Comparison of ENCODE assay signal across 37 cellular contexts in genomic region chr10:16393271-16393858, GRCh38.
"Had no signal": no experiment of that assay in that cellular context is flagged by ENCODE, and none has a peak within 500 bp of the region (broad histone marks: within the 10 kb centered on the region; RNA-seq: fewer than 3 reads in every experiment).

No MANE protein-coding gene starts in this region.

- H3K4me3 Mint-ChIP-seq: activated naive CD4-positive, alpha-beta T cell treated with anti-CD3 and anti-CD28 coated beads for 36 hours; activated naive CD4-positive, alpha-beta T cell treated with anti-CD3 and anti-CD28 coated beads, Interleukin-2, amount 10 ng/mL, durations not matched to agents 7 days and 5 days; activated naive CD4-positive, alpha-beta T cell treated with anti-CD3 and anti-CD28 coated beads, Interleukin-2, amount 50 U/mL, for 24 hours; activated naive CD8-positive, alpha-beta T cell; activated naive CD8-positive, alpha-beta T cell treated with anti-CD3 and anti-CD28 coated beads for 36 hours; activated naive CD8-positive, alpha-beta T cell treated with anti-CD3 and anti-CD28 coated beads, Interleukin-2, amount 10 ng/mL, durations not matched to agents 7 days and 5 days; activated naive CD8-positive, alpha-beta T cell treated with anti-CD3 and anti-CD28 coated beads, Interleukin-2, amount 50 U/mL, for 24 hours; activated T-cell treated with anti-CD3 and anti-CD28 coated beads, Interleukin-2, amount 50 U/mL, for 24 hours; activated T-cell treated with anti-CD3 and anti-CD28 coated beads, Interleukin-2, amount 50 U/mL, for 4 hours; activated T-cell treated with anti-CD3 and anti-CD28 coated beads, Interleukin-2, amount 50 U/mL, for 72 hours; activated T-helper 1 cell treated with anti-CD3 and anti-CD28 coated beads, Interleukin-12 subunit alpha, Interleukin-12 subunit beta, Interleukin-2, Interleukin-4 antibody, amounts not matched to agents 30 ng/mL and 10 ng/mL and 1 ng/mL, durations not matched to agents 14 hours and 24 hours and 36 hours; activated T-helper 17 cell treated with anti-CD3 and anti-CD28 coated beads, Interleukin-2, amount 50 U/mL, for 72 hours; brain; central memory CD8-positive, alpha-beta T cell had no signal

- H3K27ac Mint-ChIP-seq: activated naive CD4-positive, alpha-beta T cell treated with anti-CD3 and anti-CD28 coated beads for 36 hours; activated naive CD4-positive, alpha-beta T cell treated with anti-CD3 and anti-CD28 coated beads, Interleukin-2, amount 10 ng/mL, durations not matched to agents 7 days and 5 days; activated naive CD4-positive, alpha-beta T cell treated with anti-CD3 and anti-CD28 coated beads, Interleukin-2, amount 50 U/mL, for 24 hours; activated naive CD4-positive, alpha-beta T cell treated with anti-CD3 and anti-CD28 coated beads, Interleukin-2, amount 50 U/mL, for 72 hours; activated naive CD8-positive, alpha-beta T cell; activated naive CD8-positive, alpha-beta T cell treated with anti-CD3 and anti-CD28 coated beads for 36 hours; activated naive CD8-positive, alpha-beta T cell treated with anti-CD3 and anti-CD28 coated beads, Interleukin-2, amount 10 ng/mL, durations not matched to agents 7 days and 5 days; activated naive CD8-positive, alpha-beta T cell treated with anti-CD3 and anti-CD28 coated beads, Interleukin-2, amount 50 U/mL, for 24 hours; activated T-cell treated with anti-CD3 and anti-CD28 coated beads, Interleukin-2, amount 50 U/mL, for 24 hours; activated T-cell treated with anti-CD3 and anti-CD28 coated beads, Interleukin-2, amount 50 U/mL, for 72 hours; activated T-helper 1 cell treated with anti-CD3 and anti-CD28 coated beads, Interleukin-12 subunit alpha, Interleukin-12 subunit beta, Interleukin-2, Interleukin-4 antibody, amounts not matched to agents 30 ng/mL and 10 ng/mL and 1 ng/mL, durations not matched to agents 14 hours and 24 hours and 36 hours; activated T-helper 17 cell treated with anti-CD3 and anti-CD28 coated beads, Interleukin-2, amount 50 U/mL, for 72 hours; activated T-helper 2 cell treated with anti-CD3 and anti-CD28 coated beads, Interferon-gamma antibody, Interleukin-2, Interleukin-4, amounts not matched to agents 10 μg/mL and 5 μg/mL and 100 μg/mL, durations not matched to agents 14 hours and 24 hours and 36 hours; brain had no signal

- H3K27ac ChIP-seq: adrenal gland, ascending aorta, body of pancreas, brain microvascular endothelial cell, breast epithelium, cardiac muscle cell had no signal

- H3K36me3 Mint-ChIP-seq: activated naive CD4-positive, alpha-beta T cell treated with anti-CD3 and anti-CD28 coated beads, Interleukin-2, amount 10 ng/mL, durations not matched to agents 7 days and 5 days; activated naive CD4-positive, alpha-beta T cell treated with anti-CD3 and anti-CD28 coated beads, Interleukin-2, amount 50 U/mL, for 24 hours; activated naive CD4-positive, alpha-beta T cell treated with anti-CD3 and anti-CD28 coated beads, Interleukin-2, amount 50 U/mL, for 72 hours; activated naive CD8-positive, alpha-beta T cell; activated naive CD8-positive, alpha-beta T cell treated with anti-CD3 and anti-CD28 coated beads for 36 hours; activated naive CD8-positive, alpha-beta T cell treated with anti-CD3 and anti-CD28 coated beads, Interleukin-2, amount 10 ng/mL, durations not matched to agents 7 days and 5 days; brain had no signal

- H3K36me3 ChIP-seq: adrenal gland, ascending aorta, brain microvascular endothelial cell, breast epithelium, cardiac muscle cell had no signal

- H3K4me3 ChIP-seq: adrenal gland, ascending aorta, body of pancreas, breast epithelium, cardiac muscle cell had no signal

- H3K4me1 Mint-ChIP-seq: activated naive CD4-positive, alpha-beta T cell treated with anti-CD3 and anti-CD28 coated beads, Interleukin-2, amount 10 ng/mL, durations not matched to agents 7 days and 5 days; activated naive CD4-positive, alpha-beta T cell treated with anti-CD3 and anti-CD28 coated beads, Interleukin-2, amount 50 U/mL, for 24 hours; activated naive CD8-positive, alpha-beta T cell treated with anti-CD3 and anti-CD28 coated beads for 36 hours; activated naive CD8-positive, alpha-beta T cell treated with anti-CD3 and anti-CD28 coated beads, Interleukin-2, amount 10 ng/mL, durations not matched to agents 7 days and 5 days; activated naive CD8-positive, alpha-beta T cell treated with anti-CD3 and anti-CD28 coated beads, Interleukin-2, amount 50 U/mL, for 24 hours; activated T-helper 17 cell treated with anti-CD3 and anti-CD28 coated beads, Interleukin-2, amount 50 U/mL, for 72 hours; brain; central memory CD8-positive, alpha-beta T cell had no signal

- H3K27me3 ChIP-seq: adrenal gland, ascending aorta, body of pancreas, brain microvascular endothelial cell, breast epithelium had no signal

- H3K9me3 Mint-ChIP-seq: activated naive CD4-positive, alpha-beta T cell treated with anti-CD3 and anti-CD28 coated beads for 36 hours; activated naive CD4-positive, alpha-beta T cell treated with anti-CD3 and anti-CD28 coated beads, Interleukin-2, amount 10 ng/mL, durations not matched to agents 7 days and 5 days; activated naive CD4-positive, alpha-beta T cell treated with anti-CD3 and anti-CD28 coated beads, Interleukin-2, amount 50 U/mL, for 24 hours; activated naive CD4-positive, alpha-beta T cell treated with anti-CD3 and anti-CD28 coated beads, Interleukin-2, amount 50 U/mL, for 72 hours; activated naive CD8-positive, alpha-beta T cell treated with anti-CD3 and anti-CD28 coated beads for 36 hours; activated naive CD8-positive, alpha-beta T cell treated with anti-CD3 and anti-CD28 coated beads, Interleukin-2, amount 10 ng/mL, durations not matched to agents 7 days and 5 days; activated naive CD8-positive, alpha-beta T cell treated with anti-CD3 and anti-CD28 coated beads, Interleukin-2, amount 50 U/mL, for 24 hours; activated T-cell treated with anti-CD3 and anti-CD28 coated beads, Interleukin-2, amount 50 U/mL, for 24 hours; activated T-cell treated with anti-CD3 and anti-CD28 coated beads, Interleukin-2, amount 50 U/mL, for 4 hours; activated T-cell treated with anti-CD3 and anti-CD28 coated beads, Interleukin-2, amount 50 U/mL, for 72 hours; activated T-helper 1 cell treated with anti-CD3 and anti-CD28 coated beads, Interleukin-12 subunit alpha, Interleukin-12 subunit beta, Interleukin-2, Interleukin-4 antibody, amounts not matched to agents 30 ng/mL and 10 ng/mL and 1 ng/mL, durations not matched to agents 14 hours and 24 hours and 36 hours; activated T-helper 17 cell treated with anti-CD3 and anti-CD28 coated beads, Interleukin-2, amount 50 U/mL, for 72 hours; activated T-helper 2 cell treated with anti-CD3 and anti-CD28 coated beads, Interferon-gamma antibody, Interleukin-2, Interleukin-4, amounts not matched to agents 10 μg/mL and 5 μg/mL and 100 μg/mL, durations not matched to agents 14 hours and 24 hours and 36 hours; central memory CD8-positive, alpha-beta T cell had no signal

- DNase-seq: activated effector memory CD4-positive, alpha-beta T cell treated with anti-CD3 and anti-CD28 coated beads, Interleukin-2, amount 50 U/mL, for 16 hours; activated effector memory CD4-positive, alpha-beta T cell treated with Interleukin-2 at 50 U/mL for 16 hours; activated gamma-delta T cell; activated gamma-delta T cell treated with Interleukin-2 at 50 U/mL for 16 hours; activated naive CD4-positive, alpha-beta T cell; activated naive CD4-positive, alpha-beta T cell treated with anti-CD3 and anti-CD28 coated beads for 36 hours; activated naive CD4-positive, alpha-beta T cell treated with anti-CD3 and anti-CD28 coated beads, Interleukin-2, amount 10 ng/mL, durations not matched to agents 7 days and 5 days; activated naive CD4-positive, alpha-beta T cell treated with anti-CD3 and anti-CD28 coated beads, Interleukin-2, amount 50 U/mL, for 16 hours; activated naive CD4-positive, alpha-beta T cell treated with Interleukin-2 at 50 U/mL for 16 hours; activated naive CD8-positive, alpha-beta T cell treated with anti-CD3 and anti-CD28 coated beads for 36 hours; activated naive CD8-positive, alpha-beta T cell treated with anti-CD3 and anti-CD28 coated beads, Interleukin-2, amount 10 ng/mL, durations not matched to agents 7 days and 5 days; activated naive CD8-positive, alpha-beta T cell treated with anti-CD3 and anti-CD28 coated beads, Interleukin-2, amount 50 U/mL, for 24 hours; activated T-cell treated with anti-CD3 and anti-CD28 coated beads, Interleukin-2, amount 50 U/mL, for 24 hours; activated T-cell treated with anti-CD3 and anti-CD28 coated beads, Interleukin-2, amount 50 U/mL, for 4 hours; activated T-cell treated with anti-CD3 and anti-CD28 coated beads, Interleukin-2, amount 50 U/mL, for 48 hours; activated T-cell treated with anti-CD3 and anti-CD28 coated beads, Interleukin-2, amount 50 U/mL, for 72 hours; adrenal gland; amniotic stem cell; amygdala; anterior cingulate cortex; aorta; body of pancreas; brain microvascular endothelial cell; caudate nucleus; central memory CD4-positive, alpha-beta T cell; cerebellar nuclear complex had no signal

- H3K27me3 Mint-ChIP-seq: activated naive CD4-positive, alpha-beta T cell treated with anti-CD3 and anti-CD28 coated beads, Interleukin-2, amount 10 ng/mL, durations not matched to agents 7 days and 5 days had no signal

- H3K9me3 ChIP-seq: adrenal gland, ascending aorta, body of pancreas, breast epithelium had no signal

- H3K4me1 ChIP-seq: adrenal gland, ascending aorta, body of pancreas, breast epithelium had no signal

- ATAC-seq: activated naive CD4-positive, alpha-beta T cell treated with anti-CD3 and anti-CD28 coated beads, Interleukin-2, amount 50 U/mL, for 72 hours; activated naive CD8-positive, alpha-beta T cell treated with anti-CD3 and anti-CD28 coated beads, Interleukin-2, amount 50 U/mL, for 24 hours; activated T-cell treated with anti-CD3 and anti-CD28 coated beads, Interleukin-2, amount 50 U/mL, for 4 hours; activated T-cell treated with anti-CD3 and anti-CD28 coated beads, Interleukin-2, amount 50 U/mL, for 72 hours; activated T-helper 17 cell treated with anti-CD3 and anti-CD28 coated beads, Interleukin-2, amount 50 U/mL, for 72 hours; body of pancreas had no signal
